ENCODE assay signal across 8 cellular contexts in genomic region chr11:64250875-64251721, GRCh38. TPM values are rescaled to one million over a fixed set of nuclear protein-coding genes. Genes with fewer than 3 reads are reported as not detected.
A peak's percentile ranks its signal among the peaks of the same experiment; 100 is the strongest.
DNase-seq lines count a peak whose midpoint lies in the region; ATAC-seq, FAIRE-seq and TF ChIP-seq lines count a peak whose summit lies in the region.

TSS of gene PLCB3 (plus strand) at chr11:64251530. CDS start at chr11:64251650, 120 bp downstream.

- CTCF ChIA-PET in GM10248 (lab: Yijun Ruan, JAX) (interaction anchor here (0.7 to 4.6 kb wide), 24 partner anchors 10 to 82 kb away, joined by 3 to 134 read pairs (median 4); partner anchors contain the start of genes BAD, CATSPERZ, ESRRA and FERMT3), OCI-LY7 (lab: Charles Lee; ENCODE audit: unreplicated experiment) (interaction anchor here (0.5 to 1.4 kb wide), 2 partner anchors 46 to 493 kb away, joined by 3 read pairs; no protein-coding TSS in a partner anchor)

- intact Hi-C loops in OCI-LY7 (cut with micrococcal nuclease; ENCODE audit: unreplicated experiment): loop anchor here (1.0 kb wide), 1 partner anchor 18 kb away; no protein-coding TSS in a partner anchor

- no peaks in the 10 kb centered on the region for H3K9me3 Mint-ChIP-seq in HFFc6
- H3K9me3 Mint-ChIP-seq in activated T-helper 17 cell treated with anti-CD3 and anti-CD28 coated beads, Interleukin-2, amount 50 U/mL, for 72 hours: no peaks in the 10 kb centered on the region
- no peaks in the 10 kb centered on the region for H3K9me3 Mint-ChIP-seq in neural crest cell

- POLR2A ChIA-PET in GM10248 (lab: Yijun Ruan, JAX) (interaction anchor here (0.5 to 1.3 kb wide), 2 partner anchors 20 to 530 kb away, joined by 3 to 4 read pairs; no protein-coding TSS in a partner anchor), OCI-LY7 (lab: Charles Lee) (no interaction called here)

- H3K9me2 ChIP-seq in OCI-LY7 (ENCODE audit: insufficient read depth, low read length): no peaks in the 10 kb centered on the region

- no TSS peak for BruUV-seq in OCI-LY7 (replicated peaks; lab: Mats Ljungman, UMichigan)

- H3K4me2 ChIP-seq in OCI-LY7 (ENCODE audit: low read length): peak within 1 kb of the TSS; percentile 98

- peak within 1 kb of the TSS; percentile 63; the same call in 1 of the 2 replicates for H2AFZ ChIP-seq in OCI-LY7 (ENCODE audit: low read length)

- peak within 1 kb of the TSS; percentile 91 for H3K4me3 Mint-ChIP-seq in HFFc6
- peak within 1 kb of the TSS; percentile 92 for H3K4me3 Mint-ChIP-seq in activated T-helper 17 cell treated with anti-CD3 and anti-CD28 coated beads, Interleukin-2, amount 50 U/mL, for 72 hours
- H3K4me3 Mint-ChIP-seq in neural crest cell: peak within 1 kb of the TSS; percentile 90

- DNase-seq in GM10248 (ENCODE audit: extremely low spot score) (peak; percentile 91), HFFc6 (no peak), OCI-LY7 (ENCODE audit: low spot score) (peak; percentile 70), fibroblast of villous mesenchyme (ENCODE audit: low read depth) (peak; percentile 53), neural crest cell (ENCODE audit: low read depth, low spot score) (peak; percentile 72), urothelium cell line (ENCODE audit: low spot score) (peak; percentile 85)

- no peak for FAIRE-seq in urothelium cell line (lab: Jason Lieb, UNC)

- H3K9me3 ChIP-seq in OCI-LY7 (ENCODE audit: low read length): no peaks in the 10 kb centered on the region

- H3K27me3 Mint-ChIP-seq in HFFc6 (ENCODE audit: insufficient read depth) (peaks cover 2% of the 10 kb centered on the region), neural crest cell (ENCODE audit: low read depth) (peaks cover 3% of the 10 kb centered on the region)
- H3K27me3 Mint-ChIP-seq in activated T-helper 17 cell treated with anti-CD3 and anti-CD28 coated beads, Interleukin-2, amount 50 U/mL, for 72 hours: no peaks in the 10 kb centered on the region

- H3K4me1 Mint-ChIP-seq in HFFc6 (ENCODE audit: low read depth) (peaks cover 19% of the 10 kb centered on the region), neural crest cell (peaks cover 28% of the 10 kb centered on the region)
- peaks cover 9% of the 10 kb centered on the region for H3K4me1 Mint-ChIP-seq in activated T-helper 17 cell treated with anti-CD3 and anti-CD28 coated beads, Interleukin-2, amount 50 U/mL, for 72 hours

- H3K4me1 ChIP-seq in OCI-LY7 (ENCODE audit: insufficient read depth, low read length, poor library complexity, severe bottlenecking): peaks cover 55% of the 10 kb centered on the region

- TF ChIP-seq CTCF in GM10248 (IDR thresholded peaks at IDR 0.05; ENCODE audit: control extremely low read depth, extremely low read depth, low read depth, missing control alignments) (peak; percentile 72), HFFc6 (IDR thresholded peaks at IDR 0.05) (peak; percentile 87), OCI-LY7 (conservative IDR thresholded peaks at IDR 0.05; ENCODE audit: low read length) (peak; percentile 80), fibroblast of villous mesenchyme (IDR thresholded peaks at IDR 0.05; ENCODE audit: insufficient read depth, low read depth, low read length) (peak; percentile 61), neural crest cell (conservative IDR thresholded peaks at IDR 0.05) (peak; percentile 87)

- H3K4me3 ChIP-seq in OCI-LY7 (ENCODE audit: low read depth, low read length, poor library complexity, severe bottlenecking) (peak within 1 kb of the TSS; percentile 76), fibroblast of villous mesenchyme (ENCODE audit: low read depth, low read length) (peak within 1 kb of the TSS; percentile 84)

- no peaks in the 10 kb centered on the region for H4K20me1 ChIP-seq in OCI-LY7 (ENCODE audit: insufficient read depth, low read length)

- no peaks in the 10 kb centered on the region for H3K36me3 Mint-ChIP-seq in HFFc6 (ENCODE audit: low read depth)
- H3K36me3 Mint-ChIP-seq in activated T-helper 17 cell treated with anti-CD3 and anti-CD28 coated beads, Interleukin-2, amount 50 U/mL, for 72 hours (ENCODE audit: low read depth): peaks cover 11% of the 10 kb centered on the region
- H3K36me3 Mint-ChIP-seq in neural crest cell (ENCODE audit: low read depth): no peaks in the 10 kb centered on the region

- H3K79me2 ChIP-seq in OCI-LY7 (ENCODE audit: insufficient read depth, low read depth, low read length): peaks cover 2% of the 10 kb centered on the region

- peak; percentile 77 for ATAC-seq in activated T-helper 17 cell treated with anti-CD3 and anti-CD28 coated beads, Interleukin-2, amount 50 U/mL, for 72 hours (replicated peaks)
- ATAC-seq in GM18873 (IDR thresholded peaks at IDR 0.05; ENCODE audit: low FRiP score, unreplicated experiment): no peak

- H3K27ac Mint-ChIP-seq in HFFc6 (peak within 1 kb of the TSS; percentile 88), neural crest cell (ENCODE audit: unreplicated experiment) (no peak within 1 kb of the TSS)
- H3K27ac Mint-ChIP-seq in activated T-helper 17 cell treated with anti-CD3 and anti-CD28 coated beads, Interleukin-2, amount 50 U/mL, for 72 hours: peak within 1 kb of the TSS; percentile 85

- H3K27ac ChIP-seq in OCI-LY7 (ENCODE audit: low read depth, low read length, poor library complexity, severe bottlenecking): no peak within 1 kb of the TSS

- no peaks in the 10 kb centered on the region for H3K36me3 ChIP-seq in OCI-LY7 (ENCODE audit: insufficient read depth, low read length)

RNA-seq across cellular contexts. Expression of gene PLCB3, which starts in this region (rescaled TPM):
- 10 to 100 TPM; 48.1 to 58.0 (median 51.8) TPM for total RNA-seq in HFFc6 (2021; fragmentation: NEBNext Ultra II Directional; extraction: Animal tissue kit (Norgen Biotek cat#: 25700))
- 7.6 and 8.6 TPM in 2 replicates for total RNA-seq in OCI-LY7 (2014; rRNA removed; shearing (Covaris generic))
- total RNA-seq in OCI-LY7 (2022): 10.3 and 12.4 TPM in 2 replicates
- total RNA-seq in activated T-helper 17 cell treated with anti-CD3 and anti-CD28 coated beads, Interleukin-2, amount 50 U/mL, for 72 hours: 10 to 100 TPM; 13.1 to 22.8 TPM
- total RNA-seq in fibroblast of villous mesenchyme: 53.8 and 66.5 TPM in 2 replicates
- total RNA-seq in neural crest cell: 36.4 and 40.5 TPM in 2 replicates
